18 cellular contexts compared by ENCODE assay signal in genomic region chr3:152360303-152360702, GRCh38.
A peak's percentile ranks its signal among the peaks of the same experiment; 100 is the strongest.
DNase-seq lines count a peak whose midpoint lies in the region; ATAC-seq and TF ChIP-seq lines count a peak whose summit lies in the region.
"Had no signal": no experiment of that assay in that cellular context is flagged by ENCODE, and none has a peak within 500 bp of the region (broad histone marks: within the 10 kb centered on the region; RNA-seq: fewer than 3 reads in every experiment).

No MANE protein-coding gene starts in this region.

- no peaks in the 10 kb centered on the region for H3K36me3 ChIP-seq in gastrocnemius medialis

- H3K27me3 Mint-ChIP-seq in activated CD4-positive, alpha-beta T cell treated with anti-CD3 and anti-CD28 coated beads for 36 hours, result no peaks in the 10 kb centered on the region
- no peaks in the 10 kb centered on the region for H3K27me3 Mint-ChIP-seq in activated CD4-positive, alpha-beta T cell treated with anti-CD3 and anti-CD28 coated beads, Interleukin-2, amount 10 ng/mL, durations not matched to agents 7 days and 5 days
- H3K27me3 Mint-ChIP-seq in IgD-negative memory B cell, result no peaks in the 10 kb centered on the region
- no peaks in the 10 kb centered on the region for H3K27me3 Mint-ChIP-seq in central memory CD8-positive, alpha-beta T cell

- no peak for ATAC-seq in activated CD4-positive, alpha-beta T cell treated with anti-CD3 and anti-CD28 coated beads for 36 hours
- no peak for ATAC-seq in central memory CD8-positive, alpha-beta T cell (replicated peaks; ENCODE audit: extremely low read depth, poor library complexity, severe bottlenecking)
- ATAC-seq in gastrocnemius medialis (no peak), HG02840 (IDR thresholded peaks at IDR 0.05; ENCODE audit: low FRiP score, unreplicated experiment) (no peak)
- ATAC-seq: heart right ventricle had no signal

- POLR2A ChIA-PET in activated CD4-positive, alpha-beta T cell treated with anti-CD3 and anti-CD28 coated beads for 36 hours (lab: Charles Lee), result interaction anchor here (0.5 to 0.6 kb wide), 2 partner anchors 78 to 83 kb away, joined by 3 read pairs; no protein-coding TSS in a partner anchor
- POLR2A ChIA-PET in activated CD4-positive, alpha-beta T cell treated with anti-CD3 and anti-CD28 coated beads, Interleukin-2, amount 10 ng/mL, durations not matched to agents 7 days and 5 days (lab: Charles Lee), result no interaction called here

- H3K4me1 ChIP-seq in gastrocnemius medialis, result peaks cover 93 to 95% of the 10 kb centered on the region in 2 donors

- H3K27ac Mint-ChIP-seq in activated CD4-positive, alpha-beta T cell treated with anti-CD3 and anti-CD28 coated beads for 36 hours, result peak overlapping the region; percentile 32
- no peak overlapping the region for H3K27ac Mint-ChIP-seq in activated CD4-positive, alpha-beta T cell treated with anti-CD3 and anti-CD28 coated beads, Interleukin-2, amount 10 ng/mL, durations not matched to agents 7 days and 5 days
- peak overlapping the region; percentile 47 to 79 (median 52) for H3K27ac Mint-ChIP-seq in IgD-negative memory B cell
- peak overlapping the region; percentile 64 for H3K27ac Mint-ChIP-seq in central memory CD8-positive, alpha-beta T cell (ENCODE audit: low read depth)

- TF ChIP-seq POLR2A in gastrocnemius medialis (IDR thresholded peaks at IDR 0.05), result no peak

- no peaks in the 10 kb centered on the region for H3K9me3 ChIP-seq in gastrocnemius medialis
- H3K9me3 ChIP-seq: heart right ventricle had no signal

- peak overlapping the region; percentile 73 to 95 (median 86) for H3K27ac ChIP-seq in gastrocnemius medialis

- no peak overlapping the region for H3K4me3 ChIP-seq in gastrocnemius medialis
- H3K4me3 ChIP-seq: heart right ventricle had no signal

- peaks cover 50% of the 10 kb centered on the region for H3K36me3 Mint-ChIP-seq in activated CD4-positive, alpha-beta T cell treated with anti-CD3 and anti-CD28 coated beads for 36 hours (ENCODE audit: low read depth)
- peaks cover 63% of the 10 kb centered on the region for H3K36me3 Mint-ChIP-seq in activated CD4-positive, alpha-beta T cell treated with anti-CD3 and anti-CD28 coated beads, Interleukin-2, amount 10 ng/mL, durations not matched to agents 7 days and 5 days (ENCODE audit: low read depth)
- H3K36me3 Mint-ChIP-seq in IgD-negative memory B cell, result no peaks in the 10 kb centered on the region
- peaks cover 20% of the 10 kb centered on the region for H3K36me3 Mint-ChIP-seq in central memory CD8-positive, alpha-beta T cell (ENCODE audit: insufficient read depth)

- no peak overlapping the region for H3K4me3 Mint-ChIP-seq in activated CD4-positive, alpha-beta T cell treated with anti-CD3 and anti-CD28 coated beads for 36 hours
- H3K4me3 Mint-ChIP-seq in activated CD4-positive, alpha-beta T cell treated with anti-CD3 and anti-CD28 coated beads, Interleukin-2, amount 10 ng/mL, durations not matched to agents 7 days and 5 days, result no peak overlapping the region
- no peak overlapping the region for H3K4me3 Mint-ChIP-seq in IgD-negative memory B cell
- no peak overlapping the region for H3K4me3 Mint-ChIP-seq in central memory CD8-positive, alpha-beta T cell

- CTCF ChIA-PET in activated CD4-positive, alpha-beta T cell treated with anti-CD3 and anti-CD28 coated beads for 36 hours (lab: Charles Lee), result interaction anchor here (0.6 to 1.3 kb wide), 3 partner anchors 39 to 112 kb away, joined by 3 read pairs; no protein-coding TSS in a partner anchor
- CTCF ChIA-PET in activated CD4-positive, alpha-beta T cell treated with anti-CD3 and anti-CD28 coated beads, Interleukin-2, amount 10 ng/mL, durations not matched to agents 7 days and 5 days (lab: Charles Lee), result interaction anchor here (1.0 kb wide), 1 partner anchor 157 kb away, joined by 3 read pairs; no protein-coding TSS in a partner anchor

- H3K9me3 Mint-ChIP-seq in activated CD4-positive, alpha-beta T cell treated with anti-CD3 and anti-CD28 coated beads for 36 hours (ENCODE audit: low read depth), result no peaks in the 10 kb centered on the region
- no peaks in the 10 kb centered on the region for H3K9me3 Mint-ChIP-seq in activated CD4-positive, alpha-beta T cell treated with anti-CD3 and anti-CD28 coated beads, Interleukin-2, amount 10 ng/mL, durations not matched to agents 7 days and 5 days
- no peaks in the 10 kb centered on the region for H3K9me3 Mint-ChIP-seq in IgD-negative memory B cell
- H3K9me3 Mint-ChIP-seq in central memory CD8-positive, alpha-beta T cell, result no peaks in the 10 kb centered on the region

- no peak for TF ChIP-seq CTCF in gastrocnemius medialis (IDR thresholded peaks at IDR 0.05 in 4 of 5, conservative IDR thresholded peaks at IDR 0.05 in 1 of 5)
- TF ChIP-seq CTCF in GM13977 (IDR thresholded peaks at IDR 0.05; ENCODE audit: extremely low read depth, insufficient read depth, missing control alignments), result no peak

- DNase-seq in activated CD4-positive, alpha-beta T cell treated with anti-CD3 and anti-CD28 coated beads for 36 hours, result no peak
- DNase-seq in activated CD4-positive, alpha-beta T cell treated with anti-CD3 and anti-CD28 coated beads, Interleukin-2, amount 10 ng/mL, durations not matched to agents 7 days and 5 days, result no peak
- DNase-seq in central memory CD8-positive, alpha-beta T cell (ENCODE audit: low spot score in 2 of 2), result no peak
- DNase-seq in gastrocnemius medialis (no peak), NCI-H2081 (lab: John Stamatoyannopoulos, UW) (no peak), GM13977 (ENCODE audit: low spot score) (no peak)
- DNase-seq: 8988T; activated CD4-positive, CD25-positive, alpha-beta regulatory T cell treated with anti-CD3 and anti-CD28 coated beads, Interleukin-2, amount 50 U/mL, for 72 hours; central memory CD4-positive, alpha-beta T cell; effector memory CD4-positive, alpha-beta T cell; heart right ventricle; NCI-H187 treated with DMSO at 0.1 percent for 48 hours; NCI-H446 treated with DMSO at 0.1 percent for 48 hours; stimulated activated CD4-positive, alpha-beta T cell treated with anti-CD3 and anti-CD28 coated beads, Interleukin-12 subunit alpha, Interleukin-12 subunit beta, amount 100 ng/mL, for 4 hours; stimulated activated naive CD4-positive, alpha-beta T cell; T-helper 2 cell had no signal

- intact Hi-C loops in activated CD4-positive, alpha-beta T cell treated with anti-CD3 and anti-CD28 coated beads for 36 hours (cut with DNase I, micrococcal nuclease), result no loop called here
- intact Hi-C loops in gastrocnemius medialis (cut with DNase I; ENCODE audit: low total_unique reads), result no loop called here

- in situ Hi-C loops in gastrocnemius medialis (cut with MboI; ENCODE audit: low sequenced_read_pairs in 4 of 4), result no loop called here
- in situ Hi-C loops in GM13977 (cut with MboI; ENCODE audit: low pct_unique_long_range_greater_than_20kb, low sequenced_read_pairs, unreplicated experiment), result no loop called here

- H3K27me3 ChIP-seq in gastrocnemius medialis, result no peaks in the 10 kb centered on the region
- H3K27me3 ChIP-seq: heart right ventricle had no signal

- H3K4me1 Mint-ChIP-seq in activated CD4-positive, alpha-beta T cell treated with anti-CD3 and anti-CD28 coated beads for 36 hours, result peaks cover 80% of the 10 kb centered on the region
- H3K4me1 Mint-ChIP-seq in activated CD4-positive, alpha-beta T cell treated with anti-CD3 and anti-CD28 coated beads, Interleukin-2, amount 10 ng/mL, durations not matched to agents 7 days and 5 days, result peaks cover 54% of the 10 kb centered on the region
- peaks cover 38 to 62% (median 50%) of the 10 kb centered on the region in 3 donors for H3K4me1 Mint-ChIP-seq in IgD-negative memory B cell
- H3K4me1 Mint-ChIP-seq in central memory CD8-positive, alpha-beta T cell, result peaks cover 68% of the 10 kb centered on the region
